Comparison of ENCODE assay signal across 31 cellular contexts in the genomic region with DNA sequence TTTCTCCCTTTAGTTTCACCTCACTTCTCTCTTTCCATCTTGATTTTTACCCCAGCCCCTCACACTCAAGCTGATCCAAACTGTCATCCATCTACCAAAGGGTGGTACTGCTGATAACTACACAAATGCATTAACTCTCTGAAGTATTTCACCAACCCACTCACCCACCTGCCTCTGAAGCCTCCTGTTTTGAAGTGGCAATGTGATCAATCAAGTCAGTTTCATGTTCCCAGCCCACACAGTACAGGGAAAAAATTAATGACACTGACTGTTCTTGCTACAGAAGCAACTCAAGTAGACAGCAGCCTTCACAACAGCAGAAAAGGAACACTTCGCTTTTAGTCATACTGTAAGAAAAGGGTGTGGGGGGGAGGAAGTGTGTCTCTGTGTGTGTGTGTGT.
A peak's percentile ranks its signal among the peaks of the same experiment; 100 is the strongest.
DNase-seq lines count a peak whose midpoint lies in the region; ATAC-seq, FAIRE-seq and TF ChIP-seq lines count a peak whose summit lies in the region.
"Had no signal": no experiment of that assay in that cellular context is flagged by ENCODE, and none has a peak within 500 bp of the region (broad histone marks: within the 10 kb centered on the region; RNA-seq: fewer than 3 reads in every experiment).

No MANE protein-coding gene starts in this region.

- POLR2A ChIA-PET in activated CD4-positive, alpha-beta T cell treated with anti-CD3 and anti-CD28 coated beads for 36 hours (lab: Charles Lee): no interaction called here

- peak; percentile 21 for DNase-seq in activated CD4-positive, alpha-beta T cell treated with anti-CD3 and anti-CD28 coated beads for 36 hours
- no peak for DNase-seq in activated CD4-positive, alpha-beta T cell treated with anti-CD3 and anti-CD28 coated beads, Interleukin-2, amount 50 U/mL, for 4 hours
- DNase-seq in HTR-8/SVneo (ENCODE audit: insufficient read length, low spot score) (no peak), NAMALWA (ENCODE audit: low spot score) (no peak), COLO668 (lab: John Stamatoyannopoulos, UW; ENCODE audit: unreplicated experiment) (no peak)
- DNase-seq: activated CD4-positive, CD25-positive, alpha-beta regulatory T cell; activated CD8-positive, alpha-beta memory T cell treated with anti-CD3 and anti-CD28 coated beads for 24 hours; activated T-cell treated with anti-CD3 and anti-CD28 coated beads, Interleukin-2, amount 50 U/mL, for 1 hour; adrenal gland; body of pancreas; CD4-positive, CD25-positive, alpha-beta regulatory T cell; DMS 273 treated with DMSO at 0.1 percent for 48 hours; EL; GM23248; HFFc6; left ventricle myocardium superior; naive B cell; NCI-H1436; NCI-H510A; stimulated activated CD4-positive, alpha-beta T cell treated with anti-CD3 and anti-CD28 coated beads, Interleukin-4, amount 100 ng/mL, for 1 hour; stimulated activated naive B cell treated with anti-CD40 and anti-IgM and Interleukin-4, amounts not matched to agents 10 μg/mL and 1 μg/mL and 100 μg/mL, for 72 hours had no signal

- H3K36me3 Mint-ChIP-seq in activated CD4-positive, alpha-beta T cell treated with anti-CD3 and anti-CD28 coated beads for 36 hours (ENCODE audit: low read depth): no peaks in the 10 kb centered on the region
- H3K36me3 Mint-ChIP-seq: CD4-positive, CD25-positive, alpha-beta regulatory T cell; naive B cell; stimulated activated naive B cell treated with anti-CD40 and anti-IgM and Interleukin-4, amounts not matched to agents 10 μg/mL and 1 μg/mL and 100 μg/mL, for 72 hours had no signal

- H3K9ac ChIP-seq in OCI-LY3 (ENCODE audit: low read length) (no peak overlapping the region), neural cell (ENCODE audit: low read length) (no peak overlapping the region)
- H3K9ac ChIP-seq: GM23248 had no signal

- peaks cover 49% of the 10 kb centered on the region for H3K4me1 ChIP-seq in OCI-LY3 (ENCODE audit: low read length)
- H3K4me1 ChIP-seq: adrenal gland, body of pancreas, vagina had no signal

- H3K9me3 Mint-ChIP-seq in activated CD4-positive, alpha-beta T cell treated with anti-CD3 and anti-CD28 coated beads for 36 hours (ENCODE audit: low read depth): no peaks in the 10 kb centered on the region
- H3K9me3 Mint-ChIP-seq: HFFc6; naive B cell; stimulated activated naive B cell treated with anti-CD40 and anti-IgM and Interleukin-4, amounts not matched to agents 10 μg/mL and 1 μg/mL and 100 μg/mL, for 72 hours had no signal

- no peaks in the 10 kb centered on the region; the same call in 1 of the 2 replicates for H3K27me3 ChIP-seq in OCI-LY3 (ENCODE audit: low read depth, low read length)
- H3K27me3 ChIP-seq in neural cell (ENCODE audit: insufficient read depth, low read depth, low read length): no peaks in the 10 kb centered on the region
- H3K27me3 ChIP-seq: adrenal gland, body of pancreas, vagina had no signal

- H3K9me2 ChIP-seq in neural cell (ENCODE audit: insufficient read depth, low read length): no peaks in the 10 kb centered on the region

- TF ChIP-seq CTCF in OCI-LY3 (IDR thresholded peaks at IDR 0.05; ENCODE audit: low read depth, low read length) (no peak), neural cell (IDR thresholded peaks at IDR 0.05; ENCODE audit: poor library complexity, severe bottlenecking) (no peak)

- peak; percentile 90 for ATAC-seq in activated CD4-positive, alpha-beta T cell treated with anti-CD3 and anti-CD28 coated beads for 36 hours
- peak; percentile 32 for ATAC-seq in GM18907 (IDR thresholded peaks at IDR 0.05; ENCODE audit: unreplicated experiment)
- ATAC-seq: body of pancreas, left ventricle myocardium superior had no signal

- H3K9me3 ChIP-seq in OCI-LY3 (ENCODE audit: insufficient read depth, low read length): no peaks in the 10 kb centered on the region
- no peaks in the 10 kb centered on the region for H3K9me3 ChIP-seq in neural cell (ENCODE audit: low read length)
- H3K9me3 ChIP-seq: adrenal gland, body of pancreas, vagina had no signal

- CTCF ChIA-PET in activated CD4-positive, alpha-beta T cell treated with anti-CD3 and anti-CD28 coated beads for 36 hours (lab: Charles Lee): no interaction called here

- H3K27ac Mint-ChIP-seq in activated CD4-positive, alpha-beta T cell treated with anti-CD3 and anti-CD28 coated beads for 36 hours: no peak overlapping the region
- H3K27ac Mint-ChIP-seq: CD4-positive, CD25-positive, alpha-beta regulatory T cell; HFFc6; naive B cell; stimulated activated naive B cell treated with anti-CD40 and anti-IgM and Interleukin-4, amounts not matched to agents 10 μg/mL and 1 μg/mL and 100 μg/mL, for 72 hours had no signal

- TF ChIP-seq EP300 in neural cell (conservative IDR thresholded peaks at IDR 0.05; ENCODE audit: poor library complexity, severe bottlenecking): peak; percentile 60

- H3K27ac ChIP-seq in OCI-LY3 (ENCODE audit: low read length): peak overlapping the region; percentile 32; the same call in 1 of the 2 replicates
- no peak overlapping the region for H3K27ac ChIP-seq in neural cell (ENCODE audit: low read length)
- H3K27ac ChIP-seq: adrenal gland, body of pancreas, epithelial cell of prostate, GM23248, SK-N-MC, vagina had no signal

- H3K79me2 ChIP-seq in OCI-LY3 (ENCODE audit: low read length): no peaks in the 10 kb centered on the region
- no peaks in the 10 kb centered on the region for H3K79me2 ChIP-seq in neural cell (replicated peaks; ENCODE audit: insufficient read depth, low read length)

- H2AFZ ChIP-seq in OCI-LY3 (ENCODE audit: low read depth, low read length): no peak overlapping the region
- H2AFZ ChIP-seq in neural cell (ENCODE audit: low read depth, low read length): no peak overlapping the region
- H2AFZ ChIP-seq: GM23248 had no signal

- H3K36me3 ChIP-seq in OCI-LY3 (replicated peaks; ENCODE audit: low read depth, low read length) (no peaks in the 10 kb centered on the region), neural cell (ENCODE audit: insufficient read depth, low read length) (no peaks in the 10 kb centered on the region)
- H3K36me3 ChIP-seq: adrenal gland, vagina had no signal

- H3K4me1 Mint-ChIP-seq in activated CD4-positive, alpha-beta T cell treated with anti-CD3 and anti-CD28 coated beads for 36 hours: peaks cover 8% of the 10 kb centered on the region
- H3K4me1 Mint-ChIP-seq: CD4-positive, CD25-positive, alpha-beta regulatory T cell; naive B cell; stimulated activated naive B cell treated with anti-CD40 and anti-IgM and Interleukin-4, amounts not matched to agents 10 μg/mL and 1 μg/mL and 100 μg/mL, for 72 hours had no signal

- H3K4me3 ChIP-seq in OCI-LY3 (ENCODE audit: low read length): no peak overlapping the region
- H3K4me3 ChIP-seq in neural cell (ENCODE audit: low read length): no peak overlapping the region
- H3K4me3 ChIP-seq: adrenal gland, body of pancreas, GM23248, K562, SK-N-MC, smooth muscle cell, vagina had no signal

- H3K4me2 ChIP-seq in OCI-LY3 (ENCODE audit: low read length) (peak overlapping the region; percentile 42), neural cell (ENCODE audit: low read length) (no peak overlapping the region)
- H3K4me2 ChIP-seq: smooth muscle cell had no signal

- no peaks in the 10 kb centered on the region for H3F3A ChIP-seq in neural cell (ENCODE audit: insufficient read depth, low read length, poor library complexity, severe bottlenecking)

- H3K4me3 Mint-ChIP-seq in activated CD4-positive, alpha-beta T cell treated with anti-CD3 and anti-CD28 coated beads for 36 hours: no peak overlapping the region
- H3K4me3 Mint-ChIP-seq: CD4-positive, CD25-positive, alpha-beta regulatory T cell; HFFc6; naive B cell; stimulated activated naive B cell treated with anti-CD40 and anti-IgM and Interleukin-4, amounts not matched to agents 10 μg/mL and 1 μg/mL and 100 μg/mL, for 72 hours had no signal

- intact Hi-C loops in activated CD4-positive, alpha-beta T cell treated with anti-CD3 and anti-CD28 coated beads for 36 hours (cut with DNase I, micrococcal nuclease): no loop called here

- peaks cover 4% of the 10 kb centered on the region for H3K27me3 Mint-ChIP-seq in activated CD4-positive, alpha-beta T cell treated with anti-CD3 and anti-CD28 coated beads for 36 hours
- H3K27me3 Mint-ChIP-seq: CD4-positive, CD25-positive, alpha-beta regulatory T cell had no signal

- H4K20me1 ChIP-seq in OCI-LY3 (ENCODE audit: insufficient read depth, low read length) (no peaks in the 10 kb centered on the region), neural cell (ENCODE audit: insufficient read depth) (no peaks in the 10 kb centered on the region)

- FAIRE-seq in HTR-8/SVneo (lab: Jason Lieb, UNC): no peak
- FAIRE-seq: GM12891, islet of Langerhans, K562 had no signal

- no peak for TF ChIP-seq RAD21 in neural cell (conservative IDR thresholded peaks at IDR 0.05)

TF ChIP-seq in neural cell, 6 proteins besides CTCF, POLR2A, EP300 and RAD21:
- TF ChIP-seq TAF1 (IDR thresholded peaks at IDR 0.05; ENCODE audit: low read depth) (no peak), POLR2AphosphoS5 (IDR thresholded peaks at IDR 0.05) (peak; percentile 33)
